Comparison of ENCODE assay signal across 26 cellular contexts in genomic region chr9:116468369-116468768, GRCh38.
"Had no signal": no experiment of that assay in that cellular context is flagged by ENCODE, and none has a peak within 500 bp of the region (broad histone marks: within the 10 kb centered on the region; RNA-seq: fewer than 3 reads in every experiment).

No MANE protein-coding gene starts in this region.

- H3K9me3 Mint-ChIP-seq: nephron; stimulated activated naive B cell treated with anti-CD40 and anti-IgM and Interleukin-4, amounts not matched to agents 10 μg/mL and 1 μg/mL and 100 μg/mL, for 72 hours; stimulated activated naive CD8-positive, alpha-beta T cell treated with anti-CD3 and anti-CD28 coated beads, Interleukin-15, Interleukin-2, amounts not matched to agents 100 ng/mL and 50 ng/mL, for 24 hours had no signal

- H3K36me3 ChIP-seq: esophagus squamous epithelium, heart right ventricle, left lung, neutrophil, pancreas, right lobe of liver, transverse colon, upper lobe of right lung, uterus had no signal

- H3K27ac ChIP-seq: dorsolateral prefrontal cortex, esophagus squamous epithelium, heart right ventricle, left lung, neutrophil, right lobe of liver, transverse colon, upper lobe of right lung, uterus had no signal

- H3K27ac Mint-ChIP-seq: naive thymus-derived CD4-positive, alpha-beta T cell; progenitor cell of endocrine pancreas; stimulated activated naive B cell treated with anti-CD40 and anti-IgM and Interleukin-4, amounts not matched to agents 10 μg/mL and 1 μg/mL and 100 μg/mL, for 72 hours; stimulated activated naive CD8-positive, alpha-beta T cell treated with anti-CD3 and anti-CD28 coated beads, Interleukin-15, Interleukin-2, amounts not matched to agents 100 ng/mL and 50 ng/mL, for 24 hours had no signal

- H3K36me3 Mint-ChIP-seq: stimulated activated naive B cell treated with anti-CD40 and anti-IgM and Interleukin-4, amounts not matched to agents 10 μg/mL and 1 μg/mL and 100 μg/mL, for 72 hours had no signal

- DNase-seq: dorsolateral prefrontal cortex; effector CD8-positive, alpha-beta T cell; esophagus squamous epithelium; foreskin melanocyte; glutamatergic neuron; heart right ventricle; hippocampal formation; left cardiac atrium; left lung; midbrain; naive thymus-derived CD4-positive, alpha-beta T cell; pancreas; small intestine; stimulated activated CD4-positive, alpha-beta T cell treated with anti-CD3 and anti-CD28 coated beads, Interleukin-15, amount 100 ng/mL, for 24 hours; stimulated activated CD4-positive, alpha-beta T cell treated with anti-CD3 and anti-CD28 coated beads, Interleukin-2, amount 100 ng/mL, for 48 hours; stimulated activated naive B cell treated with anti-CD40 and anti-IgM and Interleukin-4, amounts not matched to agents 10 μg/mL and 1 μg/mL and 100 μg/mL, for 72 hours; transverse colon; upper lobe of right lung; uterus had no signal

- H3K4me1 Mint-ChIP-seq: naive thymus-derived CD4-positive, alpha-beta T cell; stimulated activated naive B cell treated with anti-CD40 and anti-IgM and Interleukin-4, amounts not matched to agents 10 μg/mL and 1 μg/mL and 100 μg/mL, for 72 hours had no signal

- H3K4me3 Mint-ChIP-seq: naive thymus-derived CD4-positive, alpha-beta T cell; nephron; stimulated activated naive B cell treated with anti-CD40 and anti-IgM and Interleukin-4, amounts not matched to agents 10 μg/mL and 1 μg/mL and 100 μg/mL, for 72 hours; stimulated activated naive CD8-positive, alpha-beta T cell treated with anti-CD3 and anti-CD28 coated beads, Interleukin-15, Interleukin-2, amounts not matched to agents 100 ng/mL and 50 ng/mL, for 24 hours had no signal

- H3K9me3 ChIP-seq: esophagus squamous epithelium, heart right ventricle, left lung, neutrophil, pancreas, right lobe of liver, transverse colon, upper lobe of right lung, uterus had no signal

- H3K4me3 ChIP-seq: dorsolateral prefrontal cortex, esophagus squamous epithelium, heart right ventricle, left lung, pancreas, right lobe of liver, transverse colon, upper lobe of right lung, uterus had no signal

- H3K27me3 Mint-ChIP-seq: naive thymus-derived CD4-positive, alpha-beta T cell; progenitor cell of endocrine pancreas; stimulated activated naive B cell treated with anti-CD40 and anti-IgM and Interleukin-4, amounts not matched to agents 10 μg/mL and 1 μg/mL and 100 μg/mL, for 72 hours; stimulated activated naive CD8-positive, alpha-beta T cell treated with anti-CD3 and anti-CD28 coated beads, Interleukin-15, Interleukin-2, amounts not matched to agents 100 ng/mL and 50 ng/mL, for 24 hours had no signal

- H3K27me3 ChIP-seq: dorsolateral prefrontal cortex, heart right ventricle, left lung, neutrophil, pancreas, right lobe of liver, transverse colon, upper lobe of right lung, uterus had no signal

- FAIRE-seq: endothelial cell of umbilical vein, islet of Langerhans, pancreas, small intestine had no signal

- H3K4me1 ChIP-seq: esophagus squamous epithelium, left lung, uterus had no signal

- ATAC-seq: heart right ventricle; left cardiac atrium; left lung; naive thymus-derived CD4-positive, alpha-beta T cell; pancreas; stimulated activated naive B cell treated with anti-CD40 and anti-IgM and Interleukin-4, amounts not matched to agents 10 μg/mL and 1 μg/mL and 100 μg/mL, for 72 hours; upper lobe of right lung had no signal
